9 cellular contexts compared by ENCODE assay signal in the genomic region with DNA sequence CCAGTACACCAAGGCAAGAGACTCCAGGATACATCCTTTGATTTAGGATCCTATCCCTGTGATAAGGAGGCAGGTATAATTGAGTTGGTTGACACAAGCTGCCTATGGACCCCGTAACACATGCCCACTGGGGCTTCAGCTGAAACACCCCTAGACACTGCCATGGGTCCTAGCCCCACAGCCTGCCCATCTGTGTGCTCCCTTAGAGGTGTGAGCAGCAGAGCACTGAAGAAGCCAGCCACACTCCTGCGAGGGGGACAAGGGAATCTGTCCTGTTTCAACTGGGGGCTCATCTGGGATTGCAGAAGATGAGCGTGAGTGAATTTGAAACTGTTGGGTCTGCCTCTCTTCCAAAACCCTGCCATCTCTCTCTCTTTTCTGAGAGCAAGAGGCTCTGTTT.
"Had no signal": no experiment of that assay in that cellular context is flagged by ENCODE, and none has a peak within 500 bp of the region (broad histone marks: within the 10 kb centered on the region; RNA-seq: fewer than 3 reads in every experiment).

No MANE protein-coding gene starts in this region.

- H3K36me3 ChIP-seq: HAP-1 had no signal

- H3K4me3 ChIP-seq: GM23248, GM23338, HAP-1 had no signal

- DNase-seq: GM23248, GOT3, H7, H9, HCEC 1CT, HFFc6 had no signal

- H3K4me1 ChIP-seq: HAP-1 had no signal

- H3K4me3 Mint-ChIP-seq: GM23338, H9, HFFc6 had no signal

- H3K4me2 ChIP-seq: GM23338 had no signal

- ATAC-seq: GM23338, HCT116 had no signal

- H2AFZ ChIP-seq: GM23248, GM23338 had no signal

- H3K27ac Mint-ChIP-seq: GM23338, HFFc6 had no signal

- H3K27ac ChIP-seq: GM23248 had no signal

- H3K9me3 Mint-ChIP-seq: H9 had no signal

- H3K9me3 ChIP-seq: HAP-1 had no signal

- H3K9ac ChIP-seq: GM23248 had no signal
